ENCODE assay signal across 13 cellular contexts in the genomic region with DNA sequence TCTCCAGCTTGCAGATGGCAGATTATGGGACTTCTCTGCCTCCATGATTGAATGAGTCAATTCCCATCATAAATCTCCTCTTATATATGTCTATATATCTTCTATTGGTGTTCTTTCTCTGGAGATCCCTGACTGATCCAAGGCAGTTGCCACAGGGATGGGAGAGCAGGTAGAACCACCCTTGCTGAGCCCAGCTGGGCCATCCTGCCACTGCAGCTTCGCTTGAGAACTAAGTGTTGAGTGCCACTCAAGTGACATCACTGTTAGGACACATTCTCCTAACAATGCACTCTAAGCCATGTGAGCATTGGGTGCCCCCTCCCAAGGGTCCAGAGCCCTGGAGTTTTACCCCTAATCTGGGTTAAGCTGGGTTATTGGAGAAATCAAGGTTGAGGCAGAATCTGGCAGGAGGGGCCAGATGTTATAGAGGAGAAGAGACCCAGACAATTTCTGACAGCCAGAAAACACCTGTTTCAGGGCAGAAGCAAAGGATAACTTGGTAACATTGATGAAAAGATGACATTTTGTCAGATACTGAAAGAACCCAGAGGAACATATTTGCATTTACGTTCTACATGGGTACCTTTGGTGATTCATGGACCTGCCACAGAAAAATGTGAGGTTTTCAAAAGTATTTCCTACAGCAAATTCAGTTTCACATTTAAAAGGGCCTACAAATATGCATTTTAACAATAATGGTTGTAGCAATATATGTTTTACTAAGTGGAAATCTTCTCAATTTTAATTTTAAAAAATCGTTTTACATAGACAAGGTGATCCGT. TPM values are rescaled to one million over a fixed set of nuclear protein-coding genes. Genes with fewer than 3 reads are reported as not detected.
A peak's percentile ranks its signal among the peaks of the same experiment; 100 is the strongest.
DNase-seq lines count a peak whose midpoint lies in the region; ATAC-seq and TF ChIP-seq lines count a peak whose summit lies in the region.
"Had no signal": no experiment of that assay in that cellular context is flagged by ENCODE, and none has a peak within 500 bp of the region (broad histone marks: within the 10 kb centered on the region; RNA-seq: fewer than 3 reads in every experiment).

No MANE protein-coding gene starts in this region.

- no peak for TF ChIP-seq CTCF in type B pancreatic cell (conservative IDR thresholded peaks at IDR 0.05)

- H3K27ac Mint-ChIP-seq in activated T-cell treated with anti-CD3 and anti-CD28 coated beads, Interleukin-2, amount 50 U/mL, for 72 hours, result no peak overlapping the region
- peak overlapping the region; percentile 74 for H3K27ac Mint-ChIP-seq in type B pancreatic cell
- H3K27ac Mint-ChIP-seq: brain had no signal

- peaks cover 28% of the 10 kb centered on the region for H3K4me1 Mint-ChIP-seq in activated T-cell treated with anti-CD3 and anti-CD28 coated beads, Interleukin-2, amount 50 U/mL, for 72 hours (ENCODE audit: low read depth)
- peaks cover 14% of the 10 kb centered on the region for H3K4me1 Mint-ChIP-seq in type B pancreatic cell (ENCODE audit: unreplicated experiment)

- DNase-seq in activated T-cell treated with anti-CD3 and anti-CD28 coated beads, Interleukin-2, amount 50 U/mL, for 72 hours, result no peak
- no peak for DNase-seq in activated T-cell treated with anti-CD3 and anti-CD28 coated beads, Interleukin-2, amount 50 U/mL, for 48 hours
- DNase-seq in type B pancreatic cell (ENCODE audit: extremely low spot score, unreplicated experiment), result no peak
- DNase-seq in NCI-H1105 treated with DMSO at 0.1 percent for 48 hours (lab: John Stamatoyannopoulos, UW), result no peak
- no peak for DNase-seq in HK-2 (ENCODE audit: unreplicated experiment)
- no peak for DNase-seq in COLO829 (ENCODE audit: low spot score)
- DNase-seq: ACHN; activated CD4-positive, alpha-beta T cell treated with anti-CD3 and anti-CD28 coated beads, Interleukin-2, amount 50 U/mL, for 48 hours; mucosa of descending colon; testis had no signal

- no peaks in the 10 kb centered on the region for H3K27me3 Mint-ChIP-seq in activated T-cell treated with anti-CD3 and anti-CD28 coated beads, Interleukin-2, amount 50 U/mL, for 72 hours (ENCODE audit: low read depth)
- no peaks in the 10 kb centered on the region for H3K27me3 Mint-ChIP-seq in type B pancreatic cell

- H3K36me3 Mint-ChIP-seq in activated T-cell treated with anti-CD3 and anti-CD28 coated beads, Interleukin-2, amount 50 U/mL, for 72 hours (ENCODE audit: insufficient read depth in 2 of 2), result peaks cover 0 to 3% of the 10 kb centered on the region in 2 donors
- H3K36me3 Mint-ChIP-seq in type B pancreatic cell, result no peaks in the 10 kb centered on the region
- H3K36me3 Mint-ChIP-seq: brain had no signal

- peak; percentile 58 to 80 for ATAC-seq in activated T-cell treated with anti-CD3 and anti-CD28 coated beads, Interleukin-2, amount 50 U/mL, for 72 hours (replicated peaks in 1 of 2)
- ATAC-seq in HG02623 (IDR thresholded peaks at IDR 0.05; ENCODE audit: unreplicated experiment), result peak; percentile 53
- ATAC-seq in HG03558 (IDR thresholded peaks at IDR 0.05; ENCODE audit: extremely low read depth, unreplicated experiment), result peak; percentile 72

- H3K9me3 Mint-ChIP-seq in activated T-cell treated with anti-CD3 and anti-CD28 coated beads, Interleukin-2, amount 50 U/mL, for 72 hours, result no peaks in the 10 kb centered on the region
- H3K9me3 Mint-ChIP-seq in type B pancreatic cell, result no peaks in the 10 kb centered on the region

- H3K4me3 Mint-ChIP-seq in activated T-cell treated with anti-CD3 and anti-CD28 coated beads, Interleukin-2, amount 50 U/mL, for 72 hours, result peak overlapping the region in 1 of 2 donors; percentile 31
- H3K4me3 Mint-ChIP-seq in type B pancreatic cell, result no peak overlapping the region
- H3K4me3 Mint-ChIP-seq: brain had no signal

RNA-seq across cellular contexts. Expression of gene MAX, which starts 57.2 kb away (rescaled TPM):
- 100 to 1,000 TPM; 115 to 118 TPM for total RNA-seq in activated T-cell treated with anti-CD3 and anti-CD28 coated beads, Interleukin-2, amount 50 U/mL, for 72 hours
- 97.0 and 147 TPM in 2 replicates for total RNA-seq in type B pancreatic cell (ENCODE audit: low replicate concordance)
